Comparison of ENCODE assay signal across 8 cellular contexts in genomic region chr19:42295831-42296525, GRCh38. TPM values are rescaled to one million over a fixed set of nuclear protein-coding genes. Genes with fewer than 3 reads are reported as not detected.
DNase-seq lines count a peak whose midpoint lies in the region; ATAC-seq and TF ChIP-seq lines count a peak whose summit lies in the region.

No MANE protein-coding gene starts in this region.

- H3K4me1 Mint-ChIP-seq in WTC11 (peaks cover 16% of the 10 kb centered on the region), MCF 10A (ENCODE audit: insufficient read depth, unreplicated experiment) (peaks cover 6% of the 10 kb centered on the region)

- peaks cover 28% of the 10 kb centered on the region for H3K36me3 Mint-ChIP-seq in WTC11
- H3K36me3 Mint-ChIP-seq in MCF 10A (ENCODE audit: insufficient read depth, unreplicated experiment): peaks cover 47% of the 10 kb centered on the region

- H3K27me3 Mint-ChIP-seq in WTC11 (ENCODE audit: low read depth) (no peaks in the 10 kb centered on the region), MCF 10A (ENCODE audit: insufficient read depth, unreplicated experiment) (no peaks in the 10 kb centered on the region)

- DNase-seq in NCI-H2107 (lab: John Stamatoyannopoulos, UW) (peak; percentile 39), WTC11 (ENCODE audit: low spot score) (peak; percentile 97), MCF 10A (ENCODE audit: unreplicated experiment) (peak; percentile 76), kidney tubule cell (ENCODE audit: low spot score) (peak; percentile 78)
- DNase-seq in stimulated activated CD4-positive, alpha-beta T cell treated with anti-CD3 and anti-CD28 coated beads, Interleukin-4, amount 100 ng/mL, for 4 hours: peak; percentile 84 to 90

- CTCF ChIA-PET in WTC11 (lab: Charles Lee): interaction anchor here (0.6 to 3.6 kb wide), 10 partner anchors 14 to 150 kb away, joined by 3 to 30 read pairs (median 6); partner anchors contain the start of gene TMEM145
- CTCF ChIA-PET in MCF 10A (lab: Yijun Ruan, JAX): interaction anchor here (0.6 to 4.4 kb wide), 27 partner anchors 8 to 203 kb away, joined by 3 to 44 read pairs (median 4); partner anchors contain the start of genes ERF and POU2F2

- POLR2A ChIA-PET in WTC11 (lab: Charles Lee): no interaction called here
- POLR2A ChIA-PET in MCF 10A (lab: Yijun Ruan, JAX): interaction anchor here (0.7 to 1.8 kb wide), 4 partner anchors 13 to 1461 kb away, joined by 3 to 4 read pairs (median 3); no protein-coding TSS in a partner anchor

- H3K27ac Mint-ChIP-seq in WTC11 (peak overlapping the region; percentile 85), MCF 10A (ENCODE audit: low read depth, unreplicated experiment) (no peak overlapping the region)

- H3K27ac ChIP-seq in C4-2B: no peak overlapping the region

- intact Hi-C loops in MCF 10A (cut with micrococcal nuclease): loop anchor here (1.0 to 5.0 kb wide), 2 partner anchors 54 to 163 kb away; partner anchors contain the start of gene GSK3A

- peak; percentile 83 for TF ChIP-seq CTCF in C4-2B (conservative IDR thresholded peaks at IDR 0.05)
- peak; percentile 96 for TF ChIP-seq CTCF in WTC11 (IDR thresholded peaks at IDR 0.05)
- TF ChIP-seq CTCF in MCF 10A (IDR thresholded peaks at IDR 0.05; ENCODE audit: unreplicated experiment): peak; percentile 93

- no TSS peak for BruUV-seq in MCF 10A (replicated peaks; lab: Mats Ljungman, UMichigan)

- H3K9me3 Mint-ChIP-seq in WTC11 (no peaks in the 10 kb centered on the region), MCF 10A (ENCODE audit: unreplicated experiment) (no peaks in the 10 kb centered on the region)

- H3K4me3 Mint-ChIP-seq in WTC11 (no peak overlapping the region), MCF 10A (ENCODE audit: unreplicated experiment) (no peak overlapping the region)

- ATAC-seq in GM21529 (IDR thresholded peaks at IDR 0.05; ENCODE audit: unreplicated experiment) (peak; percentile 51), WTC11 (peak; percentile 86), GM18873 (IDR thresholded peaks at IDR 0.05; ENCODE audit: low FRiP score, unreplicated experiment) (no peak)

TF ChIP-seq in WTC11, 78 proteins besides CTCF, POLR2A, EP300 and RAD21:
- TF ChIP-seq ZNF396 (CRISPR knock-in tag; IDR thresholded peaks at IDR 0.05; ENCODE audit: borderline replicate concordance) (no peak), ETV6 (CRISPR knock-in tag; IDR thresholded peaks at IDR 0.05) (peak; percentile 72; the same call in 1 of the 2 replicates), ZNF423 (CRISPR knock-in tag; IDR thresholded peaks at IDR 0.05) (peak; percentile 73; the same call in 1 of the 2 replicates), NFATC4 (CRISPR knock-in tag; IDR thresholded peaks at IDR 0.05) (0 out of 2 replicates have a peak, but pooled peaks have one; percentile 48), PRRX2 (CRISPR knock-in tag; IDR thresholded peaks at IDR 0.05) (0 out of 2 replicates have a peak, but pooled peaks have one; percentile 34)
- TF ChIP-seq, protein P1, sequence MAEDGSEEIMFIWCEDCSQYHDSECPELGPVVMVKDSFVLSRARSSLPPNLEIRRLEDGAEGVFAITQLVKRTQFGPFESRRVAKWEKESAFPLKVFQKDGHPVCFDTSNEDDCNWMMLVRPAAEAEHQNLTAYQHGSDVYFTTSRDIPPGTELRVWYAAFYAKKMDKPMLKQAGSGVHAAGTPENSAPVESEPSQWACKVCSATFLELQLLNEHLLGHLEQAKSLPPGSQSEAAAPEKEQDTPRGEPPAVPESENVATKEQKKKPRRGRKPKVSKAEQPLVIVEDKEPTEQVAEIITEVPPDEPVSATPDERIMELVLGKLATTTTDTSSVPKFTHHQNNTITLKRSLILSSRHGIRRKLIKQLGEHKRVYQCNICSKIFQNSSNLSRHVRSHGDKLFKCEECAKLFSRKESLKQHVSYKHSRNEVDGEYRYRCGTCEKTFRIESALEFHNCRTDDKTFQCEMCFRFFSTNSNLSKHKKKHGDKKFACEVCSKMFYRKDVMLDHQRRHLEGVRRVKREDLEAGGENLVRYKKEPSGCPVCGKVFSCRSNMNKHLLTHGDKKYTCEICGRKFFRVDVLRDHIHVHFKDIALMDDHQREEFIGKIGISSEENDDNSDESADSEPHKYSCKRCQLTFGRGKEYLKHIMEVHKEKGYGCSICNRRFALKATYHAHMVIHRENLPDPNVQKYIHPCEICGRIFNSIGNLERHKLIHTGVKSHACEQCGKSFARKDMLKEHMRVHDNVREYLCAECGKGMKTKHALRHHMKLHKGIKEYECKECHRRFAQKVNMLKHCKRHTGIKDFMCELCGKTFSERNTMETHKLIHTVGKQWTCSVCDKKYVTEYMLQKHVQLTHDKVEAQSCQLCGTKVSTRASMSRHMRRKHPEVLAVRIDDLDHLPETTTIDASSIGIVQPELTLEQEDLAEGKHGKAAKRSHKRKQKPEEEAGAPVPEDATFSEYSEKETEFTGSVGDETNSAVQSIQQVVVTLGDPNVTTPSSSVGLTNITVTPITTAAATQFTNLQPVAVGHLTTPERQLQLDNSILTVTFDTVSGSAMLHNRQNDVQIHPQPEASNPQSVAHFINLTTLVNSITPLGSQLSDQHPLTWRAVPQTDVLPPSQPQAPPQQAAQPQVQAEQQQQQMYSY (CRISPR knock-in tag; IDR thresholded peaks at IDR 0.05): no peak
- TF ChIP-seq, protein P2, sequence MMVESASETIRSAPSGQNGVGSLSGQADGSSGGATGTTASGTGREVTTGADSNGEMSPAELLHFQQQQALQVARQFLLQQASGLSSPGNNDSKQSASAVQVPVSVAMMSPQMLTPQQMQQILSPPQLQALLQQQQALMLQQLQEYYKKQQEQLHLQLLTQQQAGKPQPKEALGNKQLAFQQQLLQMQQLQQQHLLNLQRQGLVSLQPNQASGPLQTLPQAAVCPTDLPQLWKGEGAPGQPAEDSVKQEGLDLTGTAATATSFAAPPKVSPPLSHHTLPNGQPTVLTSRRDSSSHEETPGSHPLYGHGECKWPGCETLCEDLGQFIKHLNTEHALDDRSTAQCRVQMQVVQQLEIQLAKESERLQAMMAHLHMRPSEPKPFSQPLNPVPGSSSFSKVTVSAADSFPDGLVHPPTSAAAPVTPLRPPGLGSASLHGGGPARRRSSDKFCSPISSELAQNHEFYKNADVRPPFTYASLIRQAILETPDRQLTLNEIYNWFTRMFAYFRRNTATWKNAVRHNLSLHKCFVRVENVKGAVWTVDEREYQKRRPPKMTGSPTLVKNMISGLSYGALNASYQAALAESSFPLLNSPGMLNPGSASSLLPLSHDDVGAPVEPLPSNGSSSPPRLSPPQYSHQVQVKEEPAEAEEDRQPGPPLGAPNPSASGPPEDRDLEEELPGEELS (CRISPR knock-in tag; IDR thresholded peaks at IDR 0.05): peak; percentile 8; the same call in 1 of the 2 replicates

RNA-seq across cellular contexts. Expression of gene PRR19, which starts 6.0 kb away (rescaled TPM):
- total RNA-seq in WTC11 (2021): 3.6 to 5.0 TPM (median 3.7 TPM) in 3 replicates
- 0.30 and 0.64 TPM in 2 replicates for total RNA-seq in MCF 10A (2022)

RNA-seq across cellular contexts. Expression of gene PAFAH1B3, which starts 6.4 kb away (rescaled TPM):
- total RNA-seq in WTC11 (2021) (118 to 126 TPM (median 119 TPM) in 3 replicates), MCF 10A (2022) (9.5 and 30.6 TPM in 2 replicates)

RNA-seq across cellular contexts. Expression of gene TMEM145, which starts 17.1 kb away (rescaled TPM):
- total RNA-seq in WTC11 (2021): 6.9 to 7.1 TPM (median 7.0 TPM) in 3 replicates
- not detected in 2 replicates for total RNA-seq in MCF 10A (2022)

RNA-seq across cellular contexts. Expression of gene CIC, which starts 26.9 kb away (rescaled TPM):
- total RNA-seq in WTC11 (2021) (53.0 to 58.5 TPM (median 55.8 TPM) in 3 replicates), MCF 10A (2022) (66.9 and 67.9 TPM in 2 replicates)

RNA-seq across cellular contexts. Expression of gene MEGF8, which starts 29.5 kb away (rescaled TPM):
- total RNA-seq in WTC11 (2021) (42.1 to 51.7 TPM (median 51.6 TPM) in 3 replicates), MCF 10A (2022) (13.0 and 20.6 TPM in 2 replicates)

Comparison
In these comparisons a context has a peak if more than half of its experiments do, and no peak if none do; other contexts are left out.
1. DNase-seq: peak in every context shown above with its lines; median percentile 97 in WTC11; 87 in stimulated activated CD4-positive, alpha-beta T cell treated with anti-CD3 and anti-CD28 coated beads, Interleukin-4, amount 100 ng/mL, for 4 hours; 78 in kidney tubule cell; 76 in MCF 10A; 39 in NCI-H2107.